In the genomic region with DNA sequence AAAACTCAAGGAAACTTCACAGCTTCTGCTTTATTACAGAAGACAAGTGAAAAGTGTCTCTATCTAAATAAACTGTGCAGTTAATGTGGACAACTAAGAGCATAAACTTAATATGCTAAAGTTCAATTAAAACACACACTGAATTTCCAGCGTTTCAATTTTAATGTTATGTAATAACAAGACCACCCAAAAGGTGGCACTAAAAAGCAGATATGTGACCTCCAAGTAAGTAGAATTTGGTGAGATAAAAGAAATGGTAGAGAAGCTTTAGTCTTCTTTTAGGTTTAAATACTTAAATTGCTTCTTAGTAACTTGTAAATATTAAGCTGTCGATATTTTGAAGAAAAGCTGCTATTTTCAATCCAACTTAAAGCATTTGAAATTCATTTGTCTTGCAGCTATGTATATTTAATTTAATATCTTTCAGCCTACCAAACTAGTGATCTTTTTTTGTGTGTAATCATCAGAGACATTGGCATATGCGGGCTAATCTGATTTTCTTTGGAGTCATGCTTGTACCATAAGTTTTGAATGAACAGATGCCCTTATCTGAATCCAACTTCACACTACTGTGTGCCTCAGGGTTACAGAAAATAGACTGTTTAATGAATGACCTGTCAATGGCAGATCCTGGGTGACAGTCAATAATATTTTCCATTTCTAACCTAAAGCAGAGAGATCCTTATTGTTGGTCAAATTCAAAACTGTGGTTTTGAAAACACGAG, we compare ENCODE assay signal across 11 cellular contexts. TPM values are rescaled to one million over a fixed set of nuclear protein-coding genes. Genes with fewer than 3 reads are reported as not detected.
DNase-seq lines count a peak whose midpoint lies in the region; ATAC-seq and TF ChIP-seq lines count a peak whose summit lies in the region.
"Had no signal": no experiment of that assay in that cellular context is flagged by ENCODE, and none has a peak within 500 bp of the region (broad histone marks: within the 10 kb centered on the region; RNA-seq: fewer than 3 reads in every experiment).

No MANE protein-coding gene starts in this region.

- H3F3A ChIP-seq in OCI-LY1 (ENCODE audit: insufficient read depth, low read length): no peaks in the 10 kb centered on the region

- peak; percentile 32 for DNase-seq in NCI-H82 (lab: John Stamatoyannopoulos, UW)
- no peak for DNase-seq in NCI-H82 treated with DMSO at 0.1 percent for 48 hours (lab: John Stamatoyannopoulos, UW; ENCODE audit: unreplicated experiment)
- peak; percentile 66 for DNase-seq in fibroblast of peridontal ligament (ENCODE audit: extremely low read depth)
- peak; percentile 10 for DNase-seq in smooth muscle cell of the brain vasculature (ENCODE audit: low read depth, low spot score)
- no peak for DNase-seq in CD8-positive, alpha-beta T cell
- DNase-seq in activated T-cell treated with anti-CD3 and anti-CD28 coated beads for 4 hours: no peak
- DNase-seq: anterior cingulate cortex had no signal

- no peak overlapping the region for H3K4me3 Mint-ChIP-seq in CD8-positive, alpha-beta T cell

- no peaks in the 10 kb centered on the region for H3K4me1 Mint-ChIP-seq in CD8-positive, alpha-beta T cell (ENCODE audit: low read depth)

- no peaks in the 10 kb centered on the region for H4K20me1 ChIP-seq in OCI-LY1 (ENCODE audit: insufficient read depth, low read length)
- H4K20me1 ChIP-seq: BLaER1 had no signal

- no peaks in the 10 kb centered on the region for H3K9me2 ChIP-seq in OCI-LY1 (ENCODE audit: low read depth, low read length)

- H3K27me3 ChIP-seq in OCI-LY1 (ENCODE audit: insufficient read depth, low read length): no peaks in the 10 kb centered on the region
- no peaks in the 10 kb centered on the region for H3K27me3 ChIP-seq in CD8-positive, alpha-beta T cell (ENCODE audit: insufficient read depth, low read length)
- H3K27me3 ChIP-seq: BLaER1 had no signal

- H3K79me2 ChIP-seq in OCI-LY1 (ENCODE audit: insufficient read depth, low read length): no peaks in the 10 kb centered on the region

- H3K9me3 ChIP-seq in OCI-LY1 (ENCODE audit: low read length): no peaks in the 10 kb centered on the region
- H3K9me3 ChIP-seq in CD8-positive, alpha-beta T cell (ENCODE audit: low read length): no peaks in the 10 kb centered on the region
- H3K9me3 ChIP-seq: BLaER1 had no signal

- intact Hi-C loops in CD8-positive, alpha-beta T cell (cut with DNase I, micrococcal nuclease): loop anchor here in 1 of 2 experiments (1.0 kb wide), 1 partner anchor 10 kb away; no protein-coding TSS in a partner anchor

- peaks cover 9% of the 10 kb centered on the region for H3K27me3 Mint-ChIP-seq in CD8-positive, alpha-beta T cell (ENCODE audit: low read depth)

- TF ChIP-seq CTCF in OCI-LY1 (IDR thresholded peaks at IDR 0.05; ENCODE audit: low read length): peak; percentile 47
- TF ChIP-seq CTCF in CD8-positive, alpha-beta T cell (IDR thresholded peaks at IDR 0.05): no peak

- no peak overlapping the region for H3K27ac Mint-ChIP-seq in CD8-positive, alpha-beta T cell

- no peak overlapping the region for H3K27ac ChIP-seq in OCI-LY1 (ENCODE audit: low read depth, low read length, poor library complexity, severe bottlenecking)
- no peak overlapping the region for H3K27ac ChIP-seq in CD8-positive, alpha-beta T cell (ENCODE audit: low read depth, low read length)
- H3K27ac ChIP-seq: BLaER1, SK-N-MC had no signal

- CTCF ChIA-PET in CD8-positive, alpha-beta T cell (lab: Charles Lee): no interaction called here

- H3K4me1 ChIP-seq in OCI-LY1 (ENCODE audit: insufficient read depth, low read length, severe bottlenecking): no peaks in the 10 kb centered on the region
- H3K4me1 ChIP-seq in CD8-positive, alpha-beta T cell (ENCODE audit: insufficient read depth, low read length): no peaks in the 10 kb centered on the region
- H3K4me1 ChIP-seq: BLaER1 had no signal

- H3K4me2 ChIP-seq in OCI-LY1 (ENCODE audit: low read length): no peak overlapping the region
- H3K4me2 ChIP-seq: BLaER1 had no signal

- ATAC-seq in GM19324 (IDR thresholded peaks at IDR 0.05; ENCODE audit: low FRiP score, unreplicated experiment): no peak
- ATAC-seq in CD8-positive, alpha-beta T cell: no peak

- H3K36me3 Mint-ChIP-seq in CD8-positive, alpha-beta T cell: no peaks in the 10 kb centered on the region

- H3K9ac ChIP-seq in OCI-LY1 (ENCODE audit: low read length): no peak overlapping the region
- H3K9ac ChIP-seq: BLaER1 had no signal

- H3K9me3 Mint-ChIP-seq in CD8-positive, alpha-beta T cell: no peaks in the 10 kb centered on the region

- POLR2A ChIA-PET in CD8-positive, alpha-beta T cell (lab: Charles Lee): interaction anchor here (0.6 kb wide), 1 partner anchor 39 kb away, joined by 3 read pairs; no protein-coding TSS in a partner anchor

- no peak overlapping the region for H2AFZ ChIP-seq in OCI-LY1 (ENCODE audit: low read length)

- H3K4me3 ChIP-seq in OCI-LY1 (ENCODE audit: low read depth, low read length, poor library complexity, severe bottlenecking): no peak overlapping the region
- H3K4me3 ChIP-seq in CD8-positive, alpha-beta T cell (ENCODE audit: low read depth, low read length): no peak overlapping the region
- H3K4me3 ChIP-seq: BLaER1, SK-N-MC had no signal

- H3K36me3 ChIP-seq in OCI-LY1 (ENCODE audit: insufficient read depth, low read length): no peaks in the 10 kb centered on the region
- H3K36me3 ChIP-seq in CD8-positive, alpha-beta T cell (ENCODE audit: insufficient read depth, low read length): no peaks in the 10 kb centered on the region
- H3K36me3 ChIP-seq: BLaER1 had no signal

RNA-seq across cellular contexts. Expression of gene ADAMTS1, which starts 36.5 kb away (rescaled TPM):
- not detected for total RNA-seq in CD8-positive, alpha-beta T cell

Comparison
In these comparisons a context has a peak if more than half of its experiments do, and no peak if none do; other contexts are left out.
1. DNase-seq: peak in NCI-H82 (single experiment), fibroblast of peridontal ligament (single experiment) and smooth muscle cell of the brain vasculature (single experiment); none in NCI-H82 treated with DMSO at 0.1 percent for 48 hours (single experiment), CD8-positive, alpha-beta T cell (0 of 7) and activated T-cell treated with anti-CD3 and anti-CD28 coated beads for 4 hours (single experiment).